In genomic region chr19:11236324-11237301, GRCh38 we compare ENCODE assay signal across 1 cellular context.
A peak's percentile ranks its signal among the peaks of the same experiment; 100 is the strongest.
TF ChIP-seq lines count a peak whose summit lies in the region.

No MANE protein-coding gene starts in this region.

TF ChIP-seq in HepG2, 621 proteins besides CTCF, POLR2A, EP300 and RAD21 (continued from another document and continues in another):
- TF ChIP-seq HIC2 (CRISPR knock-in tag; IDR thresholded peaks at IDR 0.05; ENCODE audit: low read depth) = peak; percentile 98
- TF ChIP-seq PCBP2 (optimal IDR thresholded peaks at IDR 0.05; ENCODE audit: low read depth, low read length, poor library complexity, severe bottlenecking) = no peak
- TF ChIP-seq ISX (CRISPR knock-in tag; conservative IDR thresholded peaks at IDR 0.05) = no peak
- peak; percentile 28; the same call in 1 of the 2 replicates for TF ChIP-seq ZNF101 (CRISPR knock-in tag; IDR thresholded peaks at IDR 0.05; ENCODE audit: borderline replicate concordance, low read depth)
- TF ChIP-seq ZKSCAN8 (CRISPR knock-in tag; IDR thresholded peaks at IDR 0.05; ENCODE audit: borderline replicate concordance) = no peak; the same call in 1 of the 2 replicates
- TF ChIP-seq ZNF570 (CRISPR knock-in tag; IDR thresholded peaks at IDR 0.05; ENCODE audit: borderline replicate concordance) = no peak
- TF ChIP-seq SMYD3 (CRISPR knock-in tag; IDR thresholded peaks at IDR 0.05) = peak; percentile 62; the same call in 1 of the 2 replicates
- peak; percentile 40; the same call in 1 of the 2 replicates for TF ChIP-seq KMT2B (CRISPR knock-in tag; IDR thresholded peaks at IDR 0.05)
- TF ChIP-seq DNMT1 (CRISPR knock-in tag; IDR thresholded peaks at IDR 0.05) = no peak
- TF ChIP-seq AKAP8 (CRISPR knock-in tag; IDR thresholded peaks at IDR 0.05) = peak; percentile 63; the same call in 1 of the 2 replicates
- TF ChIP-seq, protein P1, sequence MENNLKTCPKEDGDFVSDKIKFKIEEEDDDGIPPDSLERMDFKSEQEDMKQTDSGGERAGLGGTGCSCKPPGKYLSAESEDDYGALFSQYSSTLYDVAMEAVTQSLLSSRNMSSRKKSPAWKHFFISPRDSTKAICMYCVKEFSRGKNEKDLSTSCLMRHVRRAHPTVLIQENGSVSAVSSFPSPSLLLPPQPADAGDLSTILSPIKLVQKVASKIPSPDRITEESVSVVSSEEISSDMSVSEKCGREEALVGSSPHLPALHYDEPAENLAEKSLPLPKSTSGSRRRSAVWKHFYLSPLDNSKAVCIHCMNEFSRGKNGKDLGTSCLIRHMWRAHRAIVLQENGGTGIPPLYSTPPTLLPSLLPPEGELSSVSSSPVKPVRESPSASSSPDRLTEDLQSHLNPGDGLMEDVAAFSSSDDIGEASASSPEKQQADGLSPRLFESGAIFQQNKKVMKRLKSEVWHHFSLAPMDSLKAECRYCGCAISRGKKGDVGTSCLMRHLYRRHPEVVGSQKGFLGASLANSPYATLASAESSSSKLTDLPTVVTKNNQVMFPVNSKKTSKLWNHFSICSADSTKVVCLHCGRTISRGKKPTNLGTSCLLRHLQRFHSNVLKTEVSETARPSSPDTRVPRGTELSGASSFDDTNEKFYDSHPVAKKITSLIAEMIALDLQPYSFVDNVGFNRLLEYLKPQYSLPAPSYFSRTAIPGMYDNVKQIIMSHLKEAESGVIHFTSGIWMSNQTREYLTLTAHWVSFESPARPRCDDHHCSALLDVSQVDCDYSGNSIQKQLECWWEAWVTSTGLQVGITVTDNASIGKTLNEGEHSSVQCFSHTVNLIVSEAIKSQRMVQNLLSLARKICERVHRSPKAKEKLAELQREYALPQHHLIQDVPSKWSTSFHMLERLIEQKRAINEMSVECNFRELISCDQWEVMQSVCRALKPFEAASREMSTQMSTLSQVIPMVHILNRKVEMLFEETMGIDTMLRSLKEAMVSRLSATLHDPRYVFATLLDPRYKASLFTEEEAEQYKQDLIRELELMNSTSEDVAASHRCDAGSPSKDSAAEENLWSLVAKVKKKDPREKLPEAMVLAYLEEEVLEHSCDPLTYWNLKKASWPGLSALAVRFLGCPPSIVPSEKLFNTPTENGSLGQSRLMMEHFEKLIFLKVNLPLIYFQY (CRISPR knock-in tag; IDR thresholded peaks at IDR 0.05; ENCODE audit: borderline replicate concordance) = no peak
- no peak for TF ChIP-seq ZNF713 (CRISPR knock-in tag; IDR thresholded peaks at IDR 0.05)
- no peak for TF ChIP-seq NFIB (CRISPR knock-in tag; IDR thresholded peaks at IDR 0.05; ENCODE audit: borderline replicate concordance)
- no peak for TF ChIP-seq RARG (CRISPR knock-in tag; IDR thresholded peaks at IDR 0.05; ENCODE audit: low read depth)
- TF ChIP-seq, protein P2, sequence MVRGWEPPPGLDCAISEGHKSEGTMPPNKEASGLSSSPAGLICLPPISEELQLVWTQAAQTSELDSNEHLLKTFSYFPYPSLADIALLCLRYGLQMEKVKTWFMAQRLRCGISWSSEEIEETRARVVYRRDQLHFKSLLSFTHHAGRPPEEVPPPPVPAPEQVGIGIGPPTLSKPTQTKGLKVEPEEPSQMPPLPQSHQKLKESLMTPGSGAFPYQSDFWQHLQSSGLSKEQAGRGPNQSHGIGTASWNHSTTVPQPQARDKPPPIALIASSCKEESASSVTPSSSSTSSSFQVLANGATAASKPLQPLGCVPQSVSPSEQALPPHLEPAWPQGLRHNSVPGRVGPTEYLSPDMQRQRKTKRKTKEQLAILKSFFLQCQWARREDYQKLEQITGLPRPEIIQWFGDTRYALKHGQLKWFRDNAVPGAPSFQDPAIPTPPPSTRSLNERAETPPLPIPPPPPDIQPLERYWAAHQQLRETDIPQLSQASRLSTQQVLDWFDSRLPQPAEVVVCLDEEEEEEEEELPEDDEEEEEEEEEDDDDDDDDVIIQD (CRISPR knock-in tag; IDR thresholded peaks at IDR 0.05; ENCODE audit: low read depth) = 0 out of 2 replicates have a peak, but pooled peaks have one; percentile 12
- TF ChIP-seq ZNF549 (CRISPR knock-in tag; IDR thresholded peaks at IDR 0.05) = no peak
- TF ChIP-seq, protein P3, sequence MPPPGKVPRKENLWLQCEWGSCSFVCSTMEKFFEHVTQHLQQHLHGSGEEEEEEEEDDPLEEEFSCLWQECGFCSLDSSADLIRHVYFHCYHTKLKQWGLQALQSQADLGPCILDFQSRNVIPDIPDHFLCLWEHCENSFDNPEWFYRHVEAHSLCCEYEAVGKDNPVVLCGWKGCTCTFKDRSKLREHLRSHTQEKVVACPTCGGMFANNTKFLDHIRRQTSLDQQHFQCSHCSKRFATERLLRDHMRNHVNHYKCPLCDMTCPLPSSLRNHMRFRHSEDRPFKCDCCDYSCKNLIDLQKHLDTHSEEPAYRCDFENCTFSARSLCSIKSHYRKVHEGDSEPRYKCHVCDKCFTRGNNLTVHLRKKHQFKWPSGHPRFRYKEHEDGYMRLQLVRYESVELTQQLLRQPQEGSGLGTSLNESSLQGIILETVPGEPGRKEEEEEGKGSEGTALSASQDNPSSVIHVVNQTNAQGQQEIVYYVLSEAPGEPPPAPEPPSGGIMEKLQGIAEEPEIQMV (CRISPR knock-in tag; IDR thresholded peaks at IDR 0.05; ENCODE audit: low read depth) = peak; percentile 82
- no peak; the same call in 1 of the 2 replicates for TF ChIP-seq EED (CRISPR knock-in tag; IDR thresholded peaks at IDR 0.05)
- TF ChIP-seq DNMT3B (CRISPR knock-in tag; conservative IDR thresholded peaks at IDR 0.05) = no peak; the same call in 1 of the 2 replicates
- peak; percentile 60 for TF ChIP-seq ZBTB25 (CRISPR knock-in tag; IDR thresholded peaks at IDR 0.05)
- TF ChIP-seq, protein P4, sequence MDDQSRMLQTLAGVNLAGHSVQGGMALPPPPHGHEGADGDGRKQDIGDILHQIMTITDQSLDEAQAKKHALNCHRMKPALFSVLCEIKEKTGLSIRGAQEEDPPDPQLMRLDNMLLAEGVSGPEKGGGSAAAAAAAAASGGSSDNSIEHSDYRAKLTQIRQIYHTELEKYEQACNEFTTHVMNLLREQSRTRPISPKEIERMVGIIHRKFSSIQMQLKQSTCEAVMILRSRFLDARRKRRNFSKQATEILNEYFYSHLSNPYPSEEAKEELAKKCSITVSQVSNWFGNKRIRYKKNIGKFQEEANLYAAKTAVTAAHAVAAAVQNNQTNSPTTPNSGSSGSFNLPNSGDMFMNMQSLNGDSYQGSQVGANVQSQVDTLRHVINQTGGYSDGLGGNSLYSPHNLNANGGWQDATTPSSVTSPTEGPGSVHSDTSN (CRISPR knock-in tag; IDR thresholded peaks at IDR 0.05; ENCODE audit: borderline replicate concordance) = no peak
- TF ChIP-seq ZBTB40 (IDR thresholded peaks at IDR 0.05) = no peak
- TF ChIP-seq ZBTB40 (CRISPR knock-in tag; IDR thresholded peaks at IDR 0.05) = no peak
- no peak for TF ChIP-seq ZNF562 (CRISPR knock-in tag; IDR thresholded peaks at IDR 0.05; ENCODE audit: borderline replicate concordance)
- no peak for TF ChIP-seq ZBTB37 (CRISPR knock-in tag; IDR thresholded peaks at IDR 0.05)
- TF ChIP-seq HOXA5 (CRISPR knock-in tag; IDR thresholded peaks at IDR 0.05) = peak; percentile 52; the same call in 1 of the 2 replicates
- TF ChIP-seq ZNF460 (CRISPR knock-in tag; IDR thresholded peaks at IDR 0.05; ENCODE audit: borderline replicate concordance) = no peak
- no peak for TF ChIP-seq JARID2 (CRISPR knock-in tag; IDR thresholded peaks at IDR 0.05; ENCODE audit: insufficient replicate concordance)
- 0 out of 2 replicates have a peak, but pooled peaks have one; percentile 75 for TF ChIP-seq ZNF780A (CRISPR knock-in tag; IDR thresholded peaks at IDR 0.05)
- TF ChIP-seq, protein P5, sequence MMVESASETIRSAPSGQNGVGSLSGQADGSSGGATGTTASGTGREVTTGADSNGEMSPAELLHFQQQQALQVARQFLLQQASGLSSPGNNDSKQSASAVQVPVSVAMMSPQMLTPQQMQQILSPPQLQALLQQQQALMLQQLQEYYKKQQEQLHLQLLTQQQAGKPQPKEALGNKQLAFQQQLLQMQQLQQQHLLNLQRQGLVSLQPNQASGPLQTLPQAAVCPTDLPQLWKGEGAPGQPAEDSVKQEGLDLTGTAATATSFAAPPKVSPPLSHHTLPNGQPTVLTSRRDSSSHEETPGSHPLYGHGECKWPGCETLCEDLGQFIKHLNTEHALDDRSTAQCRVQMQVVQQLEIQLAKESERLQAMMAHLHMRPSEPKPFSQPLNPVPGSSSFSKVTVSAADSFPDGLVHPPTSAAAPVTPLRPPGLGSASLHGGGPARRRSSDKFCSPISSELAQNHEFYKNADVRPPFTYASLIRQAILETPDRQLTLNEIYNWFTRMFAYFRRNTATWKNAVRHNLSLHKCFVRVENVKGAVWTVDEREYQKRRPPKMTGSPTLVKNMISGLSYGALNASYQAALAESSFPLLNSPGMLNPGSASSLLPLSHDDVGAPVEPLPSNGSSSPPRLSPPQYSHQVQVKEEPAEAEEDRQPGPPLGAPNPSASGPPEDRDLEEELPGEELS (CRISPR knock-in tag; IDR thresholded peaks at IDR 0.05) = peak; percentile 54; the same call in 1 of the 2 replicates
- no peak; the same call in none of the 2 replicates for TF ChIP-seq TMF1 (CRISPR knock-in tag; IDR thresholded peaks at IDR 0.05; ENCODE audit: low read depth)
